In the genomic region with DNA sequence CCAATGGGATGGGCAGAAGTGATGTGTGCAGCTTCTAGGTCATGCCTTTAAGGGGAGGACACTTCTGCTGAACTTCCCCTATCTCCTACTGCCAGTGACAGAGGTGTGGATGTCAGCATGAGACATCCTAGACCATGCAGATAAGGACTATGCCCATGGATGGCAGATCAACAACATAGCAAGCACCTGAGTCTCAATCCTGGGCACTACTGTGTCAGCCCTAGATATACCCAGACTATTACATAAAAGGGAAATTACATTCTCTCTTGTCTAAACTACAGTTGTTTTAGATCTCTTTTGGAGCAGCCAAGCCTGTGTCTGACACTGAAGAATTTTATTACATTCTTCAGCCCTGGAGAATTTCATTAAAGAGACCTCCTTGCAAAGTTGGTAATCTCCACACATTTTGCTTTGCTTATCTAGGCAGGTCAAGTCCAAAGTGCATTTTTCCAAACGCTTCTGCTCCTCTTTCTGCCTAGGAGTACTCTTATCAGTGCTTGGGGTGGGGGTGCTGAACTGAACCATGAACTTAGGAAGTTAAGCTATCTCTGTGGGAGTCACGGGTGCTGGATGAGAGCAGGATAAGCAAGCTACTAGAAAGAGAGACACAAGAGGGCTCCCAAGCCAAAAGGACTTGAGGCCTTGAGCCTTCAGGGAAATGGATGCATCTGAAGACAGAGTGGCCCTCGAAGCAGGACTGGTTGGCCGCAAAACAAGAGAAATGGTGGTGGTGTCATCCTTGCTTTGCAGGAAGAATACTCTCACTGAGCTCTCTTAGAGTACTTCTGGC, we compare ENCODE assay signal across 16 cellular contexts.
DNase-seq lines count a peak whose midpoint lies in the region; ATAC-seq and TF ChIP-seq lines count a peak whose summit lies in the region.
"Had no signal": no experiment of that assay in that cellular context is flagged by ENCODE, and none has a peak within 500 bp of the region (broad histone marks: within the 10 kb centered on the region; RNA-seq: fewer than 3 reads in every experiment).

No MANE protein-coding gene starts in this region.

- H3K9me3 Mint-ChIP-seq in stimulated activated naive CD8-positive, alpha-beta T cell treated with anti-CD3 and anti-CD28 coated beads, Interleukin-15, amount 100 ng/mL, for 72 hours, result peaks cover 0 to 8% of the 10 kb centered on the region in 2 donors
- H3K9me3 Mint-ChIP-seq in endodermal cell, result no peaks in the 10 kb centered on the region
- H3K9me3 Mint-ChIP-seq in activated naive CD4-positive, alpha-beta T cell treated with anti-CD3 and anti-CD28 coated beads for 36 hours, result no peaks in the 10 kb centered on the region

- H3K36me3 ChIP-seq in endodermal cell (ENCODE audit: control insufficient read depth, insufficient read depth, low read length) (no peaks in the 10 kb centered on the region), right lobe of liver (no peaks in the 10 kb centered on the region)
- H3K36me3 ChIP-seq: MG63, SJCRH30 had no signal

- H3K27me3 ChIP-seq in endodermal cell (ENCODE audit: control insufficient read depth, insufficient read depth, low read length, poor library complexity, severe bottlenecking) (no peaks in the 10 kb centered on the region), right lobe of liver (no peaks in the 10 kb centered on the region)
- H3K27me3 ChIP-seq: MG63, SJCRH30 had no signal

- H3K4me3 ChIP-seq in endodermal cell (ENCODE audit: low read length) (no peak overlapping the region), right lobe of liver (no peak overlapping the region)
- H3K4me3 ChIP-seq: MG63, SJCRH30 had no signal

- no peaks in the 10 kb centered on the region for H3K36me3 Mint-ChIP-seq in endodermal cell (ENCODE audit: low read depth)
- no peaks in the 10 kb centered on the region for H3K36me3 Mint-ChIP-seq in activated naive CD4-positive, alpha-beta T cell treated with anti-CD3 and anti-CD28 coated beads for 36 hours (ENCODE audit: low read depth)
- H3K36me3 Mint-ChIP-seq: CD14-positive monocyte had no signal

- 66 to 81% methylated on average over 4 of the region's 4 CpGs for WGBS in endodermal cell (ENCODE audit: insufficient coverage in 1 of 2, insufficient read length in 1 of 2), 2 experiments
- 47% methylated on average over 4 of the region's 4 CpGs for WGBS in right lobe of liver (ENCODE audit: insufficient coverage, low coverage, low lambda C conversion rate, missing lambda C conversion rate)

- TF ChIP-seq CTCF in endodermal cell (conservative IDR thresholded peaks at IDR 0.05) (peak; percentile 28), right lobe of liver (IDR thresholded peaks at IDR 0.05) (no peak)

- H3K27me3 Mint-ChIP-seq in stimulated activated naive CD8-positive, alpha-beta T cell treated with anti-CD3 and anti-CD28 coated beads, Interleukin-15, amount 100 ng/mL, for 72 hours, result peaks cover 14% of the 10 kb centered on the region
- H3K27me3 Mint-ChIP-seq in endodermal cell (ENCODE audit: insufficient read depth), result peaks cover 14% of the 10 kb centered on the region
- H3K27me3 Mint-ChIP-seq in activated naive CD4-positive, alpha-beta T cell treated with anti-CD3 and anti-CD28 coated beads for 36 hours (ENCODE audit: low read depth), result peaks cover 1% of the 10 kb centered on the region

- TF ChIP-seq POLR2A in right lobe of liver (IDR thresholded peaks at IDR 0.05), result no peak

- DNase-seq in stimulated activated naive CD8-positive, alpha-beta T cell treated with anti-CD3 and anti-CD28 coated beads, Interleukin-15, Interleukin-2, amounts not matched to agents 100 U/mL and 50 U/mL, for 24 hours, result no peak
- no peak for DNase-seq in stimulated activated naive CD8-positive, alpha-beta T cell treated with anti-CD3 and anti-CD28 coated beads, Interleukin-15, amount 100 ng/mL, for 72 hours
- DNase-seq in endodermal cell (peak; percentile 61), right lobe of liver (no peak), NCI-H748 (lab: John Stamatoyannopoulos, UW; ENCODE audit: unreplicated experiment) (no peak), C1 segment of cervical spinal cord (lab: John Stamatoyannopoulos, UW) (no peak)
- DNase-seq in activated naive CD4-positive, alpha-beta T cell treated with anti-CD3 and anti-CD28 coated beads for 36 hours, result no peak
- DNase-seq: GF-D8, MG63, NCI-H1930, NCI-H446 treated with DMSO at 0.1 percent for 48 hours, NCI-H748 treated with DMSO at 0.1 percent for 48 hours, PC-3, SJCRH30 had no signal

- H3K27ac Mint-ChIP-seq in stimulated activated naive CD8-positive, alpha-beta T cell treated with anti-CD3 and anti-CD28 coated beads, Interleukin-15, amount 100 ng/mL, for 72 hours, result no peak overlapping the region
- H3K27ac Mint-ChIP-seq in endodermal cell, result peak overlapping the region; percentile 58
- no peak overlapping the region for H3K27ac Mint-ChIP-seq in activated naive CD4-positive, alpha-beta T cell treated with anti-CD3 and anti-CD28 coated beads for 36 hours

- H3K4me1 Mint-ChIP-seq in stimulated activated naive CD8-positive, alpha-beta T cell treated with anti-CD3 and anti-CD28 coated beads, Interleukin-15, amount 100 ng/mL, for 72 hours, result no peaks in the 10 kb centered on the region
- peaks cover 22% of the 10 kb centered on the region for H3K4me1 Mint-ChIP-seq in endodermal cell
- no peaks in the 10 kb centered on the region for H3K4me1 Mint-ChIP-seq in activated naive CD4-positive, alpha-beta T cell treated with anti-CD3 and anti-CD28 coated beads for 36 hours (ENCODE audit: low read depth)

- intact Hi-C loops in right lobe of liver (cut with DNase I), result no loop called here
- intact Hi-C loops in activated naive CD4-positive, alpha-beta T cell treated with anti-CD3 and anti-CD28 coated beads for 36 hours (cut with micrococcal nuclease), result loop anchor here (1.0 kb wide), 1 partner anchor 28 kb away; no protein-coding TSS in a partner anchor

- no peak overlapping the region for H3K9ac ChIP-seq in endodermal cell (ENCODE audit: extremely low read depth, low read length, poor library complexity, severe bottlenecking)

- peak; percentile 23 for ATAC-seq in stimulated activated naive CD8-positive, alpha-beta T cell treated with anti-CD3 and anti-CD28 coated beads, Interleukin-15, Interleukin-2, amounts not matched to agents 100 U/mL and 50 U/mL, for 24 hours
- no peak for ATAC-seq in stimulated activated naive CD8-positive, alpha-beta T cell treated with anti-CD3 and anti-CD28 coated beads, Interleukin-15, amount 100 ng/mL, for 72 hours
- ATAC-seq in right lobe of liver, result peak; percentile 64 to 92 (median 82)
- ATAC-seq in HG02938 (IDR thresholded peaks at IDR 0.05; ENCODE audit: unreplicated experiment), result no peak
- ATAC-seq: PC-3 had no signal

- CTCF ChIA-PET in activated naive CD4-positive, alpha-beta T cell treated with anti-CD3 and anti-CD28 coated beads for 36 hours (lab: Charles Lee), result no interaction called here

- H3K27ac ChIP-seq in endodermal cell (ENCODE audit: low read depth, low read length) (no peak overlapping the region), right lobe of liver (no peak overlapping the region)
- H3K27ac ChIP-seq: SJCRH30 had no signal

- H3K4me1 ChIP-seq in endodermal cell (ENCODE audit: control insufficient read depth, insufficient read depth, low read length) (peaks cover 10% of the 10 kb centered on the region), right lobe of liver (peaks cover 0 to 17% (median 4%) of the 10 kb centered on the region in 4 donors)
- H3K4me1 ChIP-seq: SJCRH30 had no signal

- no peak overlapping the region for H3K4me3 Mint-ChIP-seq in stimulated activated naive CD8-positive, alpha-beta T cell treated with anti-CD3 and anti-CD28 coated beads, Interleukin-15, amount 100 ng/mL, for 72 hours
- no peak overlapping the region for H3K4me3 Mint-ChIP-seq in endodermal cell
- H3K4me3 Mint-ChIP-seq in activated naive CD4-positive, alpha-beta T cell treated with anti-CD3 and anti-CD28 coated beads for 36 hours, result no peak overlapping the region
- H3K4me3 Mint-ChIP-seq: CD14-positive monocyte had no signal

- H3K9me3 ChIP-seq in endodermal cell (ENCODE audit: control insufficient read depth, low read length) (no peaks in the 10 kb centered on the region), right lobe of liver (no peaks in the 10 kb centered on the region)
- H3K9me3 ChIP-seq: MG63, SJCRH30 had no signal

Comparison
In these comparisons a context has a peak if more than half of its experiments do, and no peak if none do; other contexts are left out.
1. ATAC-seq: peak in stimulated activated naive CD8-positive, alpha-beta T cell treated with anti-CD3 and anti-CD28 coated beads, Interleukin-15, Interleukin-2, amounts not matched to agents 100 U/mL and 50 U/mL, for 24 hours (single experiment) and right lobe of liver (4 of 4); none in stimulated activated naive CD8-positive, alpha-beta T cell treated with anti-CD3 and anti-CD28 coated beads, Interleukin-15, amount 100 ng/mL, for 72 hours (single experiment) and HG02938 (single experiment).